In genomic region chr12:14315501-14315900, GRCh38 we compare ENCODE assay signal across 26 cellular contexts. TPM values are rescaled to one million over a fixed set of nuclear protein-coding genes. Genes with fewer than 3 reads are reported as not detected.
DNase-seq lines count a peak whose midpoint lies in the region; TF ChIP-seq lines count a peak whose summit lies in the region.
"Had no signal": no experiment of that assay in that cellular context is flagged by ENCODE, and none has a peak within 500 bp of the region (broad histone marks: within the 10 kb centered on the region; RNA-seq: fewer than 3 reads in every experiment).

No MANE protein-coding gene starts in this region.

- H3K9me3 Mint-ChIP-seq in dendritic cell treated with granulocyte-macrophage colony-stimulating factor and Interleukin-4, amounts not matched to agents 40 ng/mL and 50 ng/mL, for 4 days = peaks cover 18% of the 10 kb centered on the region
- H3K9me3 Mint-ChIP-seq: CD4-positive, alpha-beta T cell had no signal

- no peaks in the 10 kb centered on the region for H3K79me2 ChIP-seq in OCI-LY1 (ENCODE audit: insufficient read depth, low read length)

- peak overlapping the region; percentile 91 for H3K27ac Mint-ChIP-seq in dendritic cell treated with granulocyte-macrophage colony-stimulating factor and Interleukin-4, amounts not matched to agents 40 ng/mL and 50 ng/mL, for 4 days
- H3K27ac Mint-ChIP-seq: CD4-positive, alpha-beta T cell; T-helper 1 cell treated with Interleukin-12 subunit alpha and Interleukin-12 subunit beta and Interleukin-4 antibody, amounts not matched to agents 30 μg/mL and 1 μg/mL, for 36 hours had no signal

- no peaks in the 10 kb centered on the region for H3F3A ChIP-seq in OCI-LY1 (ENCODE audit: insufficient read depth, low read length)

- H2AFZ ChIP-seq in OCI-LY1 (ENCODE audit: low read length) = no peak overlapping the region
- H2AFZ ChIP-seq: GM23248 had no signal

- TF ChIP-seq CTCF in OCI-LY1 (IDR thresholded peaks at IDR 0.05; ENCODE audit: low read length) = no peak
- no peak for TF ChIP-seq CTCF in neutrophil (IDR thresholded peaks at IDR 0.05)

- H4K20me1 ChIP-seq in BLaER1 treated with 17β-estradiol and CSF1 and Interleukin-3, amounts not matched to agents 10 nM and 100 nM = no peaks in the 10 kb centered on the region
- no peaks in the 10 kb centered on the region for H4K20me1 ChIP-seq in OCI-LY1 (ENCODE audit: insufficient read depth, low read length)
- H4K20me1 ChIP-seq: BLaER1 had no signal

- no peak overlapping the region for H3K9ac ChIP-seq in BLaER1 treated with 17β-estradiol and CSF1 and Interleukin-3, amounts not matched to agents 10 nM and 100 nM
- no peak overlapping the region for H3K9ac ChIP-seq in OCI-LY1 (ENCODE audit: low read length)
- H3K9ac ChIP-seq: BLaER1, GM23248, KMS-11, SK-N-SH had no signal

- H3K4me1 Mint-ChIP-seq in dendritic cell treated with granulocyte-macrophage colony-stimulating factor and Interleukin-4, amounts not matched to agents 40 ng/mL and 50 ng/mL, for 4 days (ENCODE audit: low read depth) = peaks cover 14% of the 10 kb centered on the region

- peaks cover 0 to 41% (median 11%) of the 10 kb centered on the region in 10 experiments; a peak in 11 of 20 replicates for H3K4me1 ChIP-seq in BLaER1 treated with 17β-estradiol and CSF1 and Interleukin-3, amounts not matched to agents 10 nM and 100 nM
- H3K4me1 ChIP-seq in OCI-LY1 (ENCODE audit: insufficient read depth, low read length, severe bottlenecking) = peaks cover 10% of the 10 kb centered on the region
- H3K4me1 ChIP-seq in neutrophil (ENCODE audit: control insufficient read depth in 1 of 2, insufficient read depth in 1 of 2, low read depth in 1 of 2, low read length in 1 of 2) = peaks cover 0 to 9% of the 10 kb centered on the region in 2 experiments
- H3K4me1 ChIP-seq: Peyer's patch had no signal

- H3K36me3 ChIP-seq in BLaER1 treated with 17β-estradiol and CSF1 and Interleukin-3, amounts not matched to agents 10 nM and 100 nM = no peaks in the 10 kb centered on the region
- H3K36me3 ChIP-seq in OCI-LY1 (ENCODE audit: insufficient read depth, low read length) (no peaks in the 10 kb centered on the region), neutrophil (no peaks in the 10 kb centered on the region)
- H3K36me3 ChIP-seq: BLaER1, Peyer's patch had no signal

- DNase-seq in NOMO-1 (lab: John Stamatoyannopoulos, UW; ENCODE audit: unreplicated experiment in 2 of 2) (no peak), mucosa of gallbladder (ENCODE audit: low spot score) (no peak)
- no peak for DNase-seq in activated CD8-positive, alpha-beta memory T cell treated with anti-CD3 and anti-CD28 coated beads, Interleukin-2, amount 50 U/mL, for 4 hours
- DNase-seq: 8988T; ACHN; CD4-positive, alpha-beta T cell; DMS53; GM23248; H7; MM.1S; NCI-H1417; NCI-H187 treated with DMSO at 0.1 percent for 48 hours; NCI-H2171 treated with DMSO at 0.1 percent for 48 hours; NCI-H345; NCI-H510A treated with DMSO at 0.1 percent for 48 hours; NCI-H774; Peyer's patch; SK-N-SH; SW 1271 had no signal

- peaks cover 14% of the 10 kb centered on the region for H3K36me3 Mint-ChIP-seq in dendritic cell treated with granulocyte-macrophage colony-stimulating factor and Interleukin-4, amounts not matched to agents 40 ng/mL and 50 ng/mL, for 4 days (ENCODE audit: low read depth)

- peak overlapping the region in 6 of 11 experiments; percentile 6 to 84 (median 75); a peak in 11 of 22 replicates for H3K27ac ChIP-seq in BLaER1 treated with 17β-estradiol and CSF1 and Interleukin-3, amounts not matched to agents 10 nM and 100 nM
- H3K27ac ChIP-seq in OCI-LY1 (ENCODE audit: low read depth, low read length, poor library complexity, severe bottlenecking) = peak overlapping the region; percentile 14
- peak overlapping the region; percentile 65 for H3K27ac ChIP-seq in neutrophil
- H3K27ac ChIP-seq: BLaER1, GM23248, KMS-11, Peyer's patch had no signal

- intact Hi-C loops in dendritic cell treated with granulocyte-macrophage colony-stimulating factor and Interleukin-4, amounts not matched to agents 40 ng/mL and 50 ng/mL, for 4 days (cut with micrococcal nuclease) = no loop called here

- no peaks in the 10 kb centered on the region for H3K27me3 ChIP-seq in BLaER1 treated with 17β-estradiol and CSF1 and Interleukin-3, amounts not matched to agents 10 nM and 100 nM
- H3K27me3 ChIP-seq in OCI-LY1 (ENCODE audit: insufficient read depth, low read length) (no peaks in the 10 kb centered on the region), neutrophil (no peaks in the 10 kb centered on the region)
- H3K27me3 ChIP-seq: BLaER1, Peyer's patch had no signal

- no peak overlapping the region for H3K4me3 ChIP-seq in BLaER1 treated with 17β-estradiol and CSF1 and Interleukin-3, amounts not matched to agents 10 nM and 100 nM
- H3K4me3 ChIP-seq in OCI-LY1 (ENCODE audit: low read depth, low read length, poor library complexity, severe bottlenecking) (no peak overlapping the region), neutrophil (ENCODE audit: low read depth in 1 of 2, low read length in 1 of 2) (no peak overlapping the region)
- H3K4me3 ChIP-seq: BLaER1, GM23248, Peyer's patch had no signal

- H3K4me3 Mint-ChIP-seq in dendritic cell treated with granulocyte-macrophage colony-stimulating factor and Interleukin-4, amounts not matched to agents 40 ng/mL and 50 ng/mL, for 4 days = no peak overlapping the region
- H3K4me3 Mint-ChIP-seq: CD4-positive, alpha-beta T cell; T-helper 1 cell treated with Interleukin-12 subunit alpha and Interleukin-12 subunit beta and Interleukin-4 antibody, amounts not matched to agents 30 μg/mL and 1 μg/mL, for 36 hours had no signal

- no peaks in the 10 kb centered on the region for H3K27me3 Mint-ChIP-seq in dendritic cell treated with granulocyte-macrophage colony-stimulating factor and Interleukin-4, amounts not matched to agents 40 ng/mL and 50 ng/mL, for 4 days
- H3K27me3 Mint-ChIP-seq: CD4-positive, alpha-beta T cell had no signal

- peaks cover 0 to 31% (median 5%) of the 10 kb centered on the region in 11 experiments; a peak in 11 of 22 replicates for H3K9me3 ChIP-seq in BLaER1 treated with 17β-estradiol and CSF1 and Interleukin-3, amounts not matched to agents 10 nM and 100 nM (replicated peaks in 1 of 11)
- peaks cover 6% of the 10 kb centered on the region; the same call in 1 of the 2 replicates for H3K9me3 ChIP-seq in OCI-LY1 (ENCODE audit: low read length)
- H3K9me3 ChIP-seq in neutrophil = no peaks in the 10 kb centered on the region
- H3K9me3 ChIP-seq: BLaER1, Peyer's patch, SK-N-SH had no signal

- H3K4me2 ChIP-seq in BLaER1 treated with 17β-estradiol and CSF1 and Interleukin-3, amounts not matched to agents 10 nM and 100 nM = peak overlapping the region in 5 of 11 experiments; percentile 28 to 46 (median 38); a peak in 6 of 22 replicates
- H3K4me2 ChIP-seq in OCI-LY1 (ENCODE audit: low read length) = no peak overlapping the region
- H3K4me2 ChIP-seq: BLaER1, KMS-11, SK-N-SH had no signal

- no peaks in the 10 kb centered on the region for H3K9me2 ChIP-seq in OCI-LY1 (ENCODE audit: low read depth, low read length)
- H3K9me2 ChIP-seq: SK-N-SH had no signal

RNA-seq across cellular contexts. Expression of gene ATF7IP, which starts 50.0 kb away (rescaled TPM):
- total RNA-seq in mucosa of gallbladder = 70.6 TPM

Comparison
In these comparisons a context has a peak if more than half of its experiments do, and no peak if none do; other contexts are left out.
1. H3K27ac ChIP-seq: peak in every context shown above with its lines; median percentile 75 in BLaER1 treated with 17β-estradiol and CSF1 and Interleukin-3, amounts not matched to agents 10 nM and 100 nM; 65 in neutrophil; 14 in OCI-LY1.